1 cellular context compared by ENCODE assay signal in the genomic region with DNA sequence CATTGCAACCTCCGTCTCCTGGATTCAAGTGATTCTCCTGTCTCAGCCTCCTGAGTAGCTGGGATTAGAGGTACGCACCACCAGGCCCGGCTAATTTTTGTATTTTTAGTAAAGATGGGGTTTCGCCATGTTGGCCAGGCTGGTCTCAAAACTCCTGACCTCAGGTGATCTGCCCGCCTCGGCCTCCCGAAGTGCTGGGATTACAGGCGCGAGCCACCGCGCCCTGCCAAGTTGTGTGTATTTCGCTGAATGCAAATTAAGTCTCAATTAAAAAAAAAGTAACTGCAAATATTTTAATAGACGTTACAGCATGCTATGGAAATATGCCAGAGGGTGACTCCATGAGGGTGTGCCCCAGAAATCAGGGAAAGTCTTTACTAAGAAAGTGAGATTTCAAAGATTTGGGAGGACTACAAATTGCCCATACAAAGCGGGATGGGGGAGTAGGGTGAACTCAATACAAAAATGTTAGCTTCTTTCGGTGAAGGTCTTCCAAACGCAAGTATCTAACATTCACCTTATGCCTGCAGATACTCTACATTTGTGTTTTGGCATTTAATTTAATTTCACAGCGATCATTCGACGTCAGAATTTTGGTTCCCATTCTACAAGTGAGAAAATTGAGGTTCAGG.
TF ChIP-seq lines count a peak whose summit lies in the region.

No MANE protein-coding gene starts in this region.

TF ChIP-seq in HCT116, 20 proteins besides CTCF, POLR2A, EP300 and RAD21 (continued from another document):
- TF ChIP-seq MAX (IDR thresholded peaks at IDR 0.05) = no peak
- no peak for TF ChIP-seq EZH2phosphoT487 (IDR thresholded peaks at IDR 0.05; ENCODE audit: borderline replicate concordance)
- no peak for TF ChIP-seq SIN3A (IDR thresholded peaks at IDR 0.05; ENCODE audit: low read depth)
- no peak for TF ChIP-seq SRF (IDR thresholded peaks at IDR 0.05; ENCODE audit: low read depth)
- TF ChIP-seq CEBPB (IDR thresholded peaks at IDR 0.05; ENCODE audit: low read depth) = no peak
- TF ChIP-seq, protein P1, sequence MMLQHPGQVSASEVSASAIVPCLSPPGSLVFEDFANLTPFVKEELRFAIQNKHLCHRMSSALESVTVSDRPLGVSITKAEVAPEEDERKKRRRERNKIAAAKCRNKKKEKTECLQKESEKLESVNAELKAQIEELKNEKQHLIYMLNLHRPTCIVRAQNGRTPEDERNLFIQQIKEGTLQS (IDR thresholded peaks at IDR 0.05) = no peak
- TF ChIP-seq EGR1 (IDR thresholded peaks at IDR 0.05; ENCODE audit: low read depth) = no peak
- no peak for TF ChIP-seq ELF1 (IDR thresholded peaks at IDR 0.05; ENCODE audit: borderline replicate concordance, low read depth)
- TF ChIP-seq POLR2AphosphoS5 (IDR thresholded peaks at IDR 0.05; ENCODE audit: low read depth, low read length) = no peak
- TF ChIP-seq TCF7L2 (IDR thresholded peaks at IDR 0.05; ENCODE audit: borderline replicate concordance, extremely low read depth, insufficient read depth, insufficient read length) = no peak
- no peak for TF ChIP-seq YY1 (IDR thresholded peaks at IDR 0.05; ENCODE audit: extremely low read depth, insufficient replicate concordance, low read depth, low read length)
- no peak for TF ChIP-seq EZH2 (IDR thresholded peaks at IDR 0.05)
